In the genomic region with DNA sequence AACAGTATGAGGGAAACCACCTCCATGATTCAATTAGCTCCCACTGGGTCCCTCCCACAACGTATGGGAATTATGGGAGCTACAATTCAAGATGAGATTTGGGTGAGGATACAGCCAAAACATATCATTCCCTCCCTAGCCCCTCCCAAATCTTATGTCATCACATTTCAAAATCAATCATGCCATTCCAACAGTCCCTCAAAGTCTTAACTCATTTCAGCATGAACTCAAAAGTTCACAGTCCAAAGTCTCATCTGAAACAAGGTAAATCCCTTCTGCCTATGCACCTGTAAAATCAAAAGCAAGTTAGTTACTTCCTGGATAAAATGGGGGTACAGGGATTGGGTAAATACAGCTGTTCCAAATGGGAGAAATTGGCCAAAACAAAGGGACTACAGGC, we compare ENCODE assay signal across 1 cellular context. TPM values are rescaled to one million over a fixed set of nuclear protein-coding genes. Genes with fewer than 3 reads are reported as not detected.
"Had no signal": no experiment of that assay in that cellular context is flagged by ENCODE, and none has a peak within 500 bp of the region (broad histone marks: within the 10 kb centered on the region; RNA-seq: fewer than 3 reads in every experiment).

No MANE protein-coding gene starts in this region.

RNA-seq across cellular contexts. Expression of a gene that starts 38.7 kb away (rescaled TPM):
- total RNA-seq: osteocyte had no signal
